Comparison of ENCODE assay signal across 25 cellular contexts in the genomic region with DNA sequence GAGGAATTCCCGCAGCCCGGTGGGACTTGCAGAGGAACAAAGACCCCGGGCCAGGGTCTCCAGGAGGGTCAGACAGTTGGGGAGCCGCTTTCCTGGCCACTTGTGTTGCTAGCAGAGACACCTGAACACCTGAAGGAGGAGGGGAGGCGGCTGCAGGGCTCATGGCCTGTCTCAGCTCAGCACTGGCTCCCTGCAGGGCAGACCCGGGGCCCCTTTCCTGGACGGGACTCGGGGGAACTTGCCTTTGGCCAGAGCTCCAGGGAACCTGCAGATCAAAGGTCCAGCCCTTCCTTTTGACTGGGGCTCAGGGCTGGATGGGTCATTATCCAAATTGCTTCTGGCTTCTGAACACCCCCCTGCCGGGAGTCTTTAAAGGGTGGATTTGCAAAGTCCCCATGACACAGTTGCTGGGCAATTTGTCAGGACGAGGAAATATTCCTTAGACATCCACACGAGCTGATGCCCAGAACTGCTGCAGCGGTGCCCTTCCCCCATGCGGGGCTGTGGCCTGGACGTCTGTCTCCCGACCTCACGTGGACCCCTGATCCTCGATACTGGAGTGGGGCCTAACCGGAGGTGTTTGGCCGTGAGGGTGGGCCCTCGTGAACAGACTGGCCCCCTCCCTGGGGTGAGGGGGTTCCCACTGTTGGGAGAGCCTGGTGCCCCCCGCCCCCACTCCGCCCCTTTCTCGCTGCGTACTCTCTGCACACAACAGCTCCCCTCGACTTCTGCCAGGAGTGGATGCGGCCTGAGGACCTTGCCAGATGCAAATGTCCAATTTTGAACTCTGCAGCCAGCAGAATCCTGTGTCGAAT.
DNase-seq lines count a peak whose midpoint lies in the region; ATAC-seq and TF ChIP-seq lines count a peak whose summit lies in the region.
"Had no signal": no experiment of that assay in that cellular context is flagged by ENCODE, and none has a peak within 500 bp of the region (broad histone marks: within the 10 kb centered on the region; RNA-seq: fewer than 3 reads in every experiment).

No MANE protein-coding gene starts in this region.

- H3K4me1 Mint-ChIP-seq in central memory CD8-positive, alpha-beta T cell: peaks cover 31% of the 10 kb centered on the region

- no peaks in the 10 kb centered on the region for H3K9me3 ChIP-seq in HUES6 (ENCODE audit: control insufficient read depth, insufficient read depth, low read depth, low read length)
- H3K9me3 ChIP-seq in left ventricle myocardium inferior (replicated peaks): no peaks in the 10 kb centered on the region
- H3K9me3 ChIP-seq in mesenchymal stem cell (ENCODE audit: control insufficient read depth, low read length): no peaks in the 10 kb centered on the region
- H3K9me3 ChIP-seq: breast epithelium, esophagus muscularis mucosa, MG63, Peyer's patch, sigmoid colon had no signal

- no peak overlapping the region for H2AK5ac ChIP-seq in mesenchymal stem cell (ENCODE audit: low read length, severe bottlenecking)

- H2BK15ac ChIP-seq in mesenchymal stem cell (ENCODE audit: low read depth, poor library complexity, severe bottlenecking): no peak overlapping the region

- WGBS in mesenchymal stem cell: 75% methylated on average over 27 of the region's 27 CpGs

- H3K4ac ChIP-seq in mesenchymal stem cell (ENCODE audit: low read depth in 1 of 2, low read length in 2 of 2): no peak overlapping the region

- no peak overlapping the region for H2AFZ ChIP-seq in mesenchymal stem cell (ENCODE audit: low read depth, low read length)
- H2AFZ ChIP-seq: hepatocyte had no signal

- H3K27ac ChIP-seq in HUES6 (ENCODE audit: low read depth, low read length) (0 out of 2 replicates have a peak overlapping the region, but pooled peaks have one; percentile 26), left ventricle myocardium inferior (replicated peaks) (no peak overlapping the region), mesenchymal stem cell (ENCODE audit: low read length, poor library complexity, severe bottlenecking) (no peak overlapping the region)
- H3K27ac ChIP-seq: breast epithelium, coronary artery, esophagus muscularis mucosa, hepatocyte, Peyer's patch, sigmoid colon had no signal

- H4K91ac ChIP-seq in mesenchymal stem cell (ENCODE audit: low read length): no peak overlapping the region

- no peak overlapping the region for H3K23ac ChIP-seq in mesenchymal stem cell (ENCODE audit: low read length in 2 of 2)

- H3K4me3 Mint-ChIP-seq in central memory CD8-positive, alpha-beta T cell: no peak overlapping the region
- H3K4me3 Mint-ChIP-seq: activated CD8-positive, alpha-beta T cell treated with anti-CD3 and anti-CD28 coated beads, Interleukin-2, amount 10 ng/mL, durations not matched to agents 7 days and 5 days; CD4-positive, alpha-beta memory T cell; stimulated activated naive CD8-positive, alpha-beta T cell treated with anti-CD3 and anti-CD28 coated beads, Interleukin-15, Interleukin-2, amounts not matched to agents 100 ng/mL and 50 ng/mL, for 24 hours; T-cell had no signal

- no peaks in the 10 kb centered on the region for H3K36me3 ChIP-seq in HUES6 (ENCODE audit: control insufficient read depth, insufficient read depth, low read length)
- H3K36me3 ChIP-seq in left ventricle myocardium inferior: no peaks in the 10 kb centered on the region
- peaks cover 0 to 18% of the 10 kb centered on the region in 2 experiments for H3K36me3 ChIP-seq in mesenchymal stem cell (ENCODE audit: control insufficient read depth in 1 of 2, insufficient read depth in 2 of 2, low read depth in 1 of 2, low read length in 2 of 2)
- H3K36me3 ChIP-seq: breast epithelium, esophagus muscularis mucosa, MG63, Peyer's patch, sigmoid colon had no signal

- H3K4me1 ChIP-seq in HUES6 (ENCODE audit: control insufficient read depth, insufficient read depth, low read length) (peaks cover 19% of the 10 kb centered on the region; the same call in 1 of the 2 replicates), left ventricle myocardium inferior (no peaks in the 10 kb centered on the region), mesenchymal stem cell (ENCODE audit: control insufficient read depth, insufficient read depth, low read depth, low read length) (peaks cover 2% of the 10 kb centered on the region)
- H3K4me1 ChIP-seq: breast epithelium, esophagus muscularis mucosa, Peyer's patch, sigmoid colon had no signal

- H4K8ac ChIP-seq in mesenchymal stem cell (ENCODE audit: low read length): no peak overlapping the region

- no peak overlapping the region for H3K18ac ChIP-seq in mesenchymal stem cell (ENCODE audit: low read depth in 1 of 2, low read length in 2 of 2)

- no peaks in the 10 kb centered on the region for H3K27me3 Mint-ChIP-seq in central memory CD8-positive, alpha-beta T cell
- H3K27me3 Mint-ChIP-seq: CD4-positive, alpha-beta memory T cell; stimulated activated naive CD8-positive, alpha-beta T cell treated with anti-CD3 and anti-CD28 coated beads, Interleukin-15, Interleukin-2, amounts not matched to agents 100 ng/mL and 50 ng/mL, for 24 hours; T-cell had no signal

- H3K14ac ChIP-seq in mesenchymal stem cell (ENCODE audit: low read length in 2 of 2): no peak overlapping the region

- intact Hi-C loops in left ventricle myocardium inferior (cut with micrococcal nuclease): no loop called here

- ATAC-seq in central memory CD8-positive, alpha-beta T cell (replicated peaks; ENCODE audit: extremely low read depth, poor library complexity, severe bottlenecking): no peak
- ATAC-seq in HG02678 (IDR thresholded peaks at IDR 0.05; ENCODE audit: unreplicated experiment): no peak
- ATAC-seq: activated CD8-positive, alpha-beta T cell treated with anti-CD3 and anti-CD28 coated beads, Interleukin-2, amount 10 ng/mL, durations not matched to agents 7 days and 5 days; T-cell had no signal

- no peaks in the 10 kb centered on the region for H3K9me3 Mint-ChIP-seq in central memory CD8-positive, alpha-beta T cell
- H3K9me3 Mint-ChIP-seq: CD4-positive, alpha-beta memory T cell; stimulated activated naive CD8-positive, alpha-beta T cell treated with anti-CD3 and anti-CD28 coated beads, Interleukin-15, Interleukin-2, amounts not matched to agents 100 ng/mL and 50 ng/mL, for 24 hours; T-cell had no signal

- no peak overlapping the region for H2BK5ac ChIP-seq in mesenchymal stem cell (ENCODE audit: low read depth, low read length, poor library complexity, severe bottlenecking)

- DNase-seq in central memory CD8-positive, alpha-beta T cell (ENCODE audit: low spot score in 2 of 2): no peak
- peak; percentile 61 for DNase-seq in medulla oblongata (ENCODE audit: extremely low spot score)
- DNase-seq in left ventricle myocardium inferior: no peak
- no peak for DNase-seq in mesenchymal stem cell
- no peak for DNase-seq in HT-29 (ENCODE audit: low spot score)
- DNase-seq: activated CD8-positive, alpha-beta T cell treated with anti-CD3 and anti-CD28 coated beads, Interleukin-2, amount 10 ng/mL, durations not matched to agents 7 days and 5 days; activated gamma-delta T cell treated with Interleukin-2 at 50 U/mL for 16 hours; CD4-positive, alpha-beta memory T cell; DMS153; HCEC 1CT; islet precursor cell; KBM-7; MG63; NCI-H1436 treated with DMSO at 0.1 percent for 48 hours; NCI-H524 treated with DMSO at 0.1 percent for 48 hours; Peyer's patch; sigmoid colon; T-cell had no signal

- H2BK12ac ChIP-seq in mesenchymal stem cell (ENCODE audit: low read length in 2 of 2): no peak overlapping the region

- H3K36me3 Mint-ChIP-seq in central memory CD8-positive, alpha-beta T cell (ENCODE audit: insufficient read depth): peaks cover 13% of the 10 kb centered on the region
- H3K36me3 Mint-ChIP-seq: T-cell had no signal

- no peak overlapping the region for H3K4me2 ChIP-seq in mesenchymal stem cell (ENCODE audit: low read length, poor library complexity, severe bottlenecking)
- H3K4me2 ChIP-seq: hepatocyte had no signal

- no peaks in the 10 kb centered on the region for H3K27me3 ChIP-seq in HUES6 (ENCODE audit: control insufficient read depth, insufficient read depth, low read length)
- no peaks in the 10 kb centered on the region for H3K27me3 ChIP-seq in left ventricle myocardium inferior (ENCODE audit: low read depth)
- no peaks in the 10 kb centered on the region for H3K27me3 ChIP-seq in mesenchymal stem cell (ENCODE audit: control insufficient read depth in 1 of 2, insufficient read depth in 1 of 2, low read length in 2 of 2)
- H3K27me3 ChIP-seq: breast epithelium, esophagus muscularis mucosa, hepatocyte, MG63, Peyer's patch, sigmoid colon had no signal

- peak overlapping the region; percentile 38 for H3K27ac Mint-ChIP-seq in central memory CD8-positive, alpha-beta T cell (ENCODE audit: low read depth)
- H3K27ac Mint-ChIP-seq: activated CD8-positive, alpha-beta T cell treated with anti-CD3 and anti-CD28 coated beads, Interleukin-2, amount 10 ng/mL, durations not matched to agents 7 days and 5 days; stimulated activated naive CD8-positive, alpha-beta T cell treated with anti-CD3 and anti-CD28 coated beads, Interleukin-15, Interleukin-2, amounts not matched to agents 100 ng/mL and 50 ng/mL, for 24 hours; T-cell had no signal

- H3K79me1 ChIP-seq in mesenchymal stem cell (replicated peaks; ENCODE audit: low read length, poor library complexity, severe bottlenecking): peaks cover 5% of the 10 kb centered on the region

- TF ChIP-seq CTCF in left ventricle myocardium inferior (IDR thresholded peaks at IDR 0.05; ENCODE audit: borderline replicate concordance): no peak

- H3K4me3 ChIP-seq in HUES6 (ENCODE audit: low read depth, low read length) (no peak overlapping the region), left ventricle myocardium inferior (no peak overlapping the region), mesenchymal stem cell (ENCODE audit: insufficient read depth in 1 of 2, low read depth in 1 of 2, low read length in 2 of 2) (no peak overlapping the region)
- H3K4me3 ChIP-seq: breast epithelium, coronary artery, esophagus muscularis mucosa, hepatocyte, MG63, Peyer's patch, sigmoid colon had no signal

- no peak overlapping the region for H3K9ac ChIP-seq in HUES6 (ENCODE audit: low read length)
- H3K9ac ChIP-seq in mesenchymal stem cell (ENCODE audit: low read length): no peak overlapping the region

- H2BK120ac ChIP-seq in mesenchymal stem cell (ENCODE audit: low read depth, low read length): no peak overlapping the region
